Comparison of ENCODE assay signal across 8 cellular contexts in the genomic region with DNA sequence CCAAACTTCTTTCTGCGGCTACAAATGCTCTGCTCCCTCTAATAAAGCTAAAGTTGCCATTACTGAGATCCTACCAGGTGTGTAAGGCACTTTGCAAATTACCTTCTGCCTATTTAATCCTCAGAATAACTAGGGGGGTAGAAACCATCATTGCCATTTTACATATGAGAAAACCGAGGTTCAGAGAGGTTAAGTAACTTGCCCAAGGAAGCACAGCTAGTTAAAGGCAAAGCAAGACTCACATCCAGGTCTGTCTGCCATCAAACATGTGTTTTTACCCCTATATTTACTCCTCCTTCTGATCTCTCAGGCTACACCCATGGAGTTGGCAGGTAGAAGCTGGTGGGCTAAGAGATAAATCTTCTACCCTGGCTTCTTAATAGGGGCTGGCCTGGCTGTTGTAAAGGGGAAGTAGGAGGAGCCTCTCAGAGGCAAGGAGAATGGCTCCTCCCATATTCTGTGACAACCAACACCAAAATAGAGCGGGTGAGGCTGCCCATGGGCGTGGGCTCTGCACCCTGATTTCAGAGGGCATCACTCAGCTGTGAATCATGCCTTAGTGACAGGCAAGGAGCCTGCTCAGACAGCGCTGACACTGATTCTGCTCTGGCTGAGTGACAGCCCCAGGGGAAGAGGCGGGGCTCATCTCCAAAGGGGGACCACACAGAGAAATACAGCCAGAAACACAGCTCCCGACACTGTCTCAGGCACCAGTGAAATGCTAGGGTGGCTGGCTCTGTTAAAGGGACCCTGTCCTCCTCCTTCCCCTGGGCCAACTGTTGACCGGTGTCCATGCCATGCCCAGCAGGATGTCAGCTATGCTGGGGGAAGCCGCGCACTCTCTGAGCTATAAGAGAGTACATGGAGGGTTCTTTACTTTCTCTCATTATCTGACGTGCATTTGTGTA.
A peak's percentile ranks its signal among the peaks of the same experiment; 100 is the strongest.
DNase-seq lines count a peak whose midpoint lies in the region; ATAC-seq lines count a peak whose summit lies in the region.

No MANE protein-coding gene starts in this region.

- H2AK5ac ChIP-seq in mesenchymal stem cell (ENCODE audit: low read length, severe bottlenecking): no peak overlapping the region

- no peaks in the 10 kb centered on the region for H3K27me3 ChIP-seq in mesenchymal stem cell (ENCODE audit: control insufficient read depth in 1 of 2, insufficient read depth in 1 of 2, low read length in 2 of 2)

- H2BK15ac ChIP-seq in mesenchymal stem cell (ENCODE audit: low read depth, poor library complexity, severe bottlenecking): no peak overlapping the region

- in situ Hi-C loops in Caki2 (cut with HindIII; ENCODE audit: low pct_unique_long_range_greater_than_20kb, low sequenced_read_pairs) (no loop called here), KBM-7 (cut with MboI; ENCODE audit: low pct_unique_long_range_greater_than_20kb, low sequenced_read_pairs) (no loop called here)

- H3K4me1 ChIP-seq in mesenchymal stem cell (ENCODE audit: control insufficient read depth, insufficient read depth, low read depth, low read length): peaks cover 12% of the 10 kb centered on the region

- H3K9ac ChIP-seq in mesenchymal stem cell (ENCODE audit: low read length): peak overlapping the region; percentile 38

- no peak overlapping the region for H3K18ac ChIP-seq in mesenchymal stem cell (ENCODE audit: low read depth in 1 of 2, low read length in 2 of 2)

- peak overlapping the region; percentile 65 for H3K4me2 ChIP-seq in mesenchymal stem cell (ENCODE audit: low read length, poor library complexity, severe bottlenecking)

- H2BK120ac ChIP-seq in mesenchymal stem cell (ENCODE audit: low read depth, low read length): no peak overlapping the region

- no peak overlapping the region for H2BK5ac ChIP-seq in mesenchymal stem cell (ENCODE audit: low read depth, low read length, poor library complexity, severe bottlenecking)

- H3K27ac ChIP-seq in mesenchymal stem cell (ENCODE audit: low read length, poor library complexity, severe bottlenecking): peak overlapping the region; percentile 72

- peak overlapping the region; percentile 16 for H4K91ac ChIP-seq in mesenchymal stem cell (ENCODE audit: low read length)

- peak overlapping the region in 1 of 2 experiments; percentile 77 for H3K14ac ChIP-seq in mesenchymal stem cell (ENCODE audit: low read length in 2 of 2)

- no peaks in the 10 kb centered on the region for H3K36me3 ChIP-seq in mesenchymal stem cell (ENCODE audit: control insufficient read depth in 1 of 2, insufficient read depth in 2 of 2, low read depth in 1 of 2, low read length in 2 of 2)

- no peak overlapping the region for H4K8ac ChIP-seq in mesenchymal stem cell (ENCODE audit: low read length)

- peak overlapping the region; percentile 88 for H2AFZ ChIP-seq in mesenchymal stem cell (ENCODE audit: low read depth, low read length)

- H3K4me3 ChIP-seq in mesenchymal stem cell (ENCODE audit: insufficient read depth in 1 of 2, low read depth in 1 of 2, low read length in 2 of 2): peak overlapping the region; percentile 46 to 67

- no peak overlapping the region for H3K23ac ChIP-seq in mesenchymal stem cell (ENCODE audit: low read length in 2 of 2)

- H3K79me1 ChIP-seq in mesenchymal stem cell (replicated peaks; ENCODE audit: low read length, poor library complexity, severe bottlenecking): peaks cover 27% of the 10 kb centered on the region

- no peak overlapping the region for H3K4ac ChIP-seq in mesenchymal stem cell (ENCODE audit: low read depth in 1 of 2, low read length in 2 of 2)

- H3K9me3 ChIP-seq in mesenchymal stem cell (ENCODE audit: control insufficient read depth, low read length): no peaks in the 10 kb centered on the region

- peak overlapping the region in 1 of 2 experiments; percentile 56 for H2BK12ac ChIP-seq in mesenchymal stem cell (ENCODE audit: low read length in 2 of 2)

- peak; percentile 80 for ATAC-seq in GM21619 (IDR thresholded peaks at IDR 0.05; ENCODE audit: unreplicated experiment)

- peak; percentile 78 for DNase-seq in Caki2 (ENCODE audit: low read depth)
- DNase-seq in KBM-7: peak; percentile 71
- peak; percentile 32 to 50 (median 47) for DNase-seq in activated CD4-positive, CD25-positive, alpha-beta regulatory T cell (lab: John Stamatoyannopoulos, UW)
- peak; percentile 18 for DNase-seq in cerebellum (ENCODE audit: low spot score)
- no peak for DNase-seq in mesenchymal stem cell
- peak; percentile 43 to 55 for DNase-seq in stimulated activated CD8-positive, alpha-beta memory T cell treated with anti-CD3 and anti-CD28 coated beads, Interleukin-2, amount 100 ng/mL, for 1 hour (ENCODE audit: low read depth in 2 of 2)
- no peak for DNase-seq in NCI-H510A treated with DMSO at 0.1 percent for 48 hours (lab: John Stamatoyannopoulos, UW)

- WGBS in mesenchymal stem cell: 48% methylated on average over 11 of the region's 11 CpGs

Comparison
In these comparisons a context has a peak if more than half of its experiments do, and no peak if none do; other contexts are left out.
1. DNase-seq: peak in Caki2 (single experiment), KBM-7 (single experiment), activated CD4-positive, CD25-positive, alpha-beta regulatory T cell (4 of 4), cerebellum (single experiment) and stimulated activated CD8-positive, alpha-beta memory T cell treated with anti-CD3 and anti-CD28 coated beads, Interleukin-2, amount 100 ng/mL, for 1 hour (2 of 2); none in mesenchymal stem cell (single experiment) and NCI-H510A treated with DMSO at 0.1 percent for 48 hours (single experiment).